Comparison of ENCODE assay signal across 37 cellular contexts in genomic region chr22:39733191-39733590, GRCh38.
"Had no signal": no experiment of that assay in that cellular context is flagged by ENCODE, and none has a peak within 500 bp of the region (broad histone marks: within the 10 kb centered on the region; RNA-seq: fewer than 3 reads in every experiment).

No MANE protein-coding gene starts in this region.

- H3K9me3 ChIP-seq: ascending aorta had no signal

- H3K27ac Mint-ChIP-seq: activated CD4-positive, alpha-beta memory T cell treated with anti-CD3 and anti-CD28 coated beads, Interleukin-2, amount 10 ng/mL, durations not matched to agents 7 days and 5 days; activated CD4-positive, alpha-beta T cell treated with anti-CD3 and anti-CD28 coated beads for 36 hours; activated CD4-positive, alpha-beta T cell treated with anti-CD3 and anti-CD28 coated beads, Interleukin-2, amount 10 ng/mL, durations not matched to agents 7 days and 5 days; activated CD8-positive, alpha-beta memory T cell treated with anti-CD3 and anti-CD28 coated beads, Interleukin-2, amount 10 ng/mL, durations not matched to agents 7 days and 5 days; activated CD8-positive, alpha-beta T cell treated with anti-CD3 and anti-CD28 coated beads, Interleukin-2, amount 10 ng/mL, durations not matched to agents 7 days and 5 days; activated naive CD4-positive, alpha-beta T cell treated with anti-CD3 and anti-CD28 coated beads, Interleukin-2, amount 10 ng/mL, durations not matched to agents 7 days and 5 days; activated naive CD4-positive, alpha-beta T cell treated with anti-CD3 and anti-CD28 coated beads, Interleukin-2, amount 50 U/mL, for 24 hours; activated naive CD8-positive, alpha-beta T cell; activated naive CD8-positive, alpha-beta T cell treated with anti-CD3 and anti-CD28 coated beads, Interleukin-2, amount 10 ng/mL, durations not matched to agents 7 days and 5 days; activated naive CD8-positive, alpha-beta T cell treated with anti-CD3 and anti-CD28 coated beads, Interleukin-2, amount 50 U/mL, for 24 hours; activated T-cell treated with anti-CD3 and anti-CD28 coated beads, Interleukin-2, amount 50 U/mL, for 24 hours; activated T-helper 2 cell treated with anti-CD3 and anti-CD28 coated beads, Interferon-gamma antibody, Interleukin-2, Interleukin-4, amounts not matched to agents 10 μg/mL and 5 μg/mL and 100 μg/mL, durations not matched to agents 14 hours and 24 hours and 36 hours; brain; T-helper 1 cell treated with Interleukin-12 subunit alpha and Interleukin-12 subunit beta and Interleukin-4 antibody, amounts not matched to agents 30 μg/mL and 1 μg/mL, for 36 hours; T-helper 2 cell treated with Interferon-gamma antibody and Interleukin-4, amounts not matched to agents 5 μg/mL and 100 μg/mL, for 36 hours had no signal

- H3K27me3 Mint-ChIP-seq: activated naive CD4-positive, alpha-beta T cell treated with anti-CD3 and anti-CD28 coated beads, Interleukin-2, amount 50 U/mL, for 24 hours; activated T-cell treated with anti-CD3 and anti-CD28 coated beads, Interleukin-2, amount 50 U/mL, for 24 hours had no signal

- H3K27ac ChIP-seq: ascending aorta, cardiac muscle cell, VCaP had no signal

- H3K4me3 ChIP-seq: ascending aorta, cardiac muscle cell had no signal

- H3K4me1 ChIP-seq: ascending aorta had no signal

- H3K36me3 Mint-ChIP-seq: activated CD8-positive, alpha-beta memory T cell treated with anti-CD3 and anti-CD28 coated beads, Interleukin-2, amount 10 ng/mL, durations not matched to agents 7 days and 5 days; activated naive CD4-positive, alpha-beta T cell treated with anti-CD3 and anti-CD28 coated beads, Interleukin-2, amount 10 ng/mL, durations not matched to agents 7 days and 5 days; activated naive CD4-positive, alpha-beta T cell treated with anti-CD3 and anti-CD28 coated beads, Interleukin-2, amount 50 U/mL, for 24 hours; activated naive CD8-positive, alpha-beta T cell; activated naive CD8-positive, alpha-beta T cell treated with anti-CD3 and anti-CD28 coated beads, Interleukin-2, amount 10 ng/mL, durations not matched to agents 7 days and 5 days; brain had no signal

- H3K9me3 Mint-ChIP-seq: activated CD4-positive, alpha-beta memory T cell treated with anti-CD3 and anti-CD28 coated beads, Interleukin-2, amount 10 ng/mL, durations not matched to agents 7 days and 5 days; activated CD4-positive, alpha-beta T cell treated with anti-CD3 and anti-CD28 coated beads, Interleukin-2, amount 10 ng/mL, durations not matched to agents 7 days and 5 days; activated naive CD4-positive, alpha-beta T cell treated with anti-CD3 and anti-CD28 coated beads, Interleukin-2, amount 10 ng/mL, durations not matched to agents 7 days and 5 days; activated naive CD4-positive, alpha-beta T cell treated with anti-CD3 and anti-CD28 coated beads, Interleukin-2, amount 50 U/mL, for 24 hours; activated naive CD8-positive, alpha-beta T cell treated with anti-CD3 and anti-CD28 coated beads, Interleukin-2, amount 10 ng/mL, durations not matched to agents 7 days and 5 days; activated naive CD8-positive, alpha-beta T cell treated with anti-CD3 and anti-CD28 coated beads, Interleukin-2, amount 50 U/mL, for 24 hours; activated T-cell treated with anti-CD3 and anti-CD28 coated beads, Interleukin-2, amount 50 U/mL, for 24 hours; activated T-helper 2 cell treated with anti-CD3 and anti-CD28 coated beads, Interferon-gamma antibody, Interleukin-2, Interleukin-4, amounts not matched to agents 10 μg/mL and 5 μg/mL and 100 μg/mL, durations not matched to agents 14 hours and 24 hours and 36 hours; central memory CD8-positive, alpha-beta T cell; T-helper 1 cell treated with Interleukin-12 subunit alpha and Interleukin-12 subunit beta and Interleukin-4 antibody, amounts not matched to agents 30 μg/mL and 1 μg/mL, for 36 hours; T-helper 2 cell treated with Interferon-gamma antibody and Interleukin-4, amounts not matched to agents 5 μg/mL and 100 μg/mL, for 36 hours had no signal

- H3K4me3 Mint-ChIP-seq: activated CD4-positive, alpha-beta memory T cell treated with anti-CD3 and anti-CD28 coated beads, Interleukin-2, amount 10 ng/mL, durations not matched to agents 7 days and 5 days; activated CD4-positive, alpha-beta T cell treated with anti-CD3 and anti-CD28 coated beads for 36 hours; activated CD4-positive, alpha-beta T cell treated with anti-CD3 and anti-CD28 coated beads, Interleukin-2, amount 10 ng/mL, durations not matched to agents 7 days and 5 days; activated CD8-positive, alpha-beta memory T cell treated with anti-CD3 and anti-CD28 coated beads, Interleukin-2, amount 10 ng/mL, durations not matched to agents 7 days and 5 days; activated CD8-positive, alpha-beta T cell treated with anti-CD3 and anti-CD28 coated beads, Interleukin-2, amount 10 ng/mL, durations not matched to agents 7 days and 5 days; activated naive CD4-positive, alpha-beta T cell treated with anti-CD3 and anti-CD28 coated beads, Interleukin-2, amount 10 ng/mL, durations not matched to agents 7 days and 5 days; activated naive CD4-positive, alpha-beta T cell treated with anti-CD3 and anti-CD28 coated beads, Interleukin-2, amount 50 U/mL, for 24 hours; activated naive CD8-positive, alpha-beta T cell; activated naive CD8-positive, alpha-beta T cell treated with anti-CD3 and anti-CD28 coated beads, Interleukin-2, amount 10 ng/mL, durations not matched to agents 7 days and 5 days; activated naive CD8-positive, alpha-beta T cell treated with anti-CD3 and anti-CD28 coated beads, Interleukin-2, amount 50 U/mL, for 24 hours; activated T-cell treated with anti-CD3 and anti-CD28 coated beads, Interleukin-2, amount 50 U/mL, for 24 hours; brain; central memory CD8-positive, alpha-beta T cell; T-helper 1 cell treated with Interleukin-12 subunit alpha and Interleukin-12 subunit beta and Interleukin-4 antibody, amounts not matched to agents 30 μg/mL and 1 μg/mL, for 36 hours; T-helper 2 cell treated with Interferon-gamma antibody and Interleukin-4, amounts not matched to agents 5 μg/mL and 100 μg/mL, for 36 hours had no signal

- DNase-seq: activated CD4-positive, alpha-beta memory T cell treated with anti-CD3 and anti-CD28 coated beads, Interleukin-2, amount 10 ng/mL, durations not matched to agents 7 days and 5 days; activated CD4-positive, alpha-beta T cell treated with anti-CD3 and anti-CD28 coated beads for 1 hour; activated CD4-positive, alpha-beta T cell treated with anti-CD3 and anti-CD28 coated beads for 36 hours; activated CD4-positive, alpha-beta T cell treated with anti-CD3 and anti-CD28 coated beads for 48 hours; activated CD4-positive, alpha-beta T cell treated with anti-CD3 and anti-CD28 coated beads, Interleukin-2, amount 10 ng/mL, durations not matched to agents 7 days and 5 days; activated CD4-positive, alpha-beta T cell treated with anti-CD3 and anti-CD28 coated beads, Interleukin-2, amount 50 U/mL, for 48 hours; activated CD4-positive, CD25-positive, alpha-beta regulatory T cell; activated CD8-positive, alpha-beta memory T cell treated with anti-CD3 and anti-CD28 coated beads for 24 hours; activated CD8-positive, alpha-beta memory T cell treated with anti-CD3 and anti-CD28 coated beads, Interleukin-2, amount 50 U/mL, for 48 hours; activated CD8-positive, alpha-beta T cell treated with anti-CD3 and anti-CD28 coated beads, Interleukin-2, amount 10 ng/mL, durations not matched to agents 7 days and 5 days; activated effector memory CD4-positive, alpha-beta T cell treated with Interleukin-2 at 50 U/mL for 16 hours; activated gamma-delta T cell; activated naive CD4-positive, alpha-beta T cell treated with anti-CD3 and anti-CD28 coated beads, Interleukin-2, amount 10 ng/mL, durations not matched to agents 7 days and 5 days; activated naive CD4-positive, alpha-beta T cell treated with Interleukin-2 at 50 U/mL for 16 hours; activated naive CD8-positive, alpha-beta T cell treated with anti-CD3 and anti-CD28 coated beads, Interleukin-2, amount 10 ng/mL, durations not matched to agents 7 days and 5 days; activated naive CD8-positive, alpha-beta T cell treated with anti-CD3 and anti-CD28 coated beads, Interleukin-2, amount 50 U/mL, for 24 hours; activated T-cell treated with anti-CD3 and anti-CD28 coated beads, Interleukin-2, amount 50 U/mL, for 24 hours; activated T-cell treated with anti-CD3 and anti-CD28 coated beads, Interleukin-2, amount 50 U/mL, for 48 hours; amygdala; anterior cingulate cortex; caudate nucleus; cerebellar nuclear complex; T-helper 1 cell; T-helper 2 cell; T-helper 9 cell had no signal

- H3K36me3 ChIP-seq: ascending aorta, cardiac muscle cell had no signal

- H3K27me3 ChIP-seq: ascending aorta, cardiac muscle cell had no signal

- ATAC-seq: activated CD4-positive, alpha-beta T cell treated with anti-CD3 and anti-CD28 coated beads for 36 hours; activated CD4-positive, CD25-positive, alpha-beta regulatory T cell treated with anti-CD3 and anti-CD28 coated beads, Interleukin-2, amount 50 U/mL, for 24 hours; activated CD8-positive, alpha-beta memory T cell treated with anti-CD3 and anti-CD28 coated beads, Interleukin-2, amount 10 ng/mL, durations not matched to agents 7 days and 5 days; activated CD8-positive, alpha-beta T cell treated with anti-CD3 and anti-CD28 coated beads, Interleukin-2, amount 10 ng/mL, durations not matched to agents 7 days and 5 days; activated naive CD8-positive, alpha-beta T cell treated with anti-CD3 and anti-CD28 coated beads, Interleukin-2, amount 50 U/mL, for 24 hours had no signal

- H3K4me1 Mint-ChIP-seq: activated CD4-positive, alpha-beta memory T cell treated with anti-CD3 and anti-CD28 coated beads, Interleukin-2, amount 10 ng/mL, durations not matched to agents 7 days and 5 days; activated CD4-positive, alpha-beta T cell treated with anti-CD3 and anti-CD28 coated beads for 36 hours; activated CD4-positive, alpha-beta T cell treated with anti-CD3 and anti-CD28 coated beads, Interleukin-2, amount 10 ng/mL, durations not matched to agents 7 days and 5 days; activated CD8-positive, alpha-beta memory T cell treated with anti-CD3 and anti-CD28 coated beads, Interleukin-2, amount 10 ng/mL, durations not matched to agents 7 days and 5 days; activated naive CD4-positive, alpha-beta T cell treated with anti-CD3 and anti-CD28 coated beads, Interleukin-2, amount 10 ng/mL, durations not matched to agents 7 days and 5 days; activated naive CD4-positive, alpha-beta T cell treated with anti-CD3 and anti-CD28 coated beads, Interleukin-2, amount 50 U/mL, for 24 hours; activated naive CD8-positive, alpha-beta T cell treated with anti-CD3 and anti-CD28 coated beads, Interleukin-2, amount 10 ng/mL, durations not matched to agents 7 days and 5 days; activated naive CD8-positive, alpha-beta T cell treated with anti-CD3 and anti-CD28 coated beads, Interleukin-2, amount 50 U/mL, for 24 hours; central memory CD8-positive, alpha-beta T cell had no signal
